Comparison of ENCODE assay signal across 4 cellular contexts in the genomic region with DNA sequence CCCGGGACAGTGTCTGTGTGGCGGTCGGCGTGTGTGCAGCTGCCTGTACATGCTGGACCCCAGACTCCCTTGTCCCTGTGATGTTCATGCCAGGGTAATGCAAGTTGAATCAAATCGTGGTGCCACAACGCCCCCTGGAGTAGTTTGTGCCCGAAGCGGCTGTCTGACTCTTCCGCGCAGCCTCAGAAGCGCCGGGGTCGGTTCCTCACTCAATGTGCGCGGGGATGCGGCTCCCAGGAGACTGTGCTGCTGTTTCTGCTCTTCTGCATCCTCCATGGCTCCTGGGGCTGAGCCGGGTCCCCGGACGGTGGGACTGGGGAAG. TPM values are rescaled to one million over a fixed set of nuclear protein-coding genes. Genes with fewer than 3 reads are reported as not detected.
"Had no signal": no experiment of that assay in that cellular context is flagged by ENCODE, and none has a peak within 500 bp of the region (broad histone marks: within the 10 kb centered on the region; RNA-seq: fewer than 3 reads in every experiment).

No MANE protein-coding gene starts in this region.

RNA-seq across cellular contexts. Expression of gene UPK3B, which starts 10.5 kb away (rescaled TPM):
- total RNA-seq: kidney epithelial cell, smooth muscle cell had no signal
- polyA plus RNA-seq: endothelial cell of umbilical vein, smooth muscle cell had no signal

RNA-seq across cellular contexts. Expression of gene SPDYE16, which starts 43.2 kb away (rescaled TPM):
- total RNA-seq: chondrocyte, kidney epithelial cell, smooth muscle cell had no signal
- polyA plus RNA-seq: smooth muscle cell had no signal
